In the genomic region with DNA sequence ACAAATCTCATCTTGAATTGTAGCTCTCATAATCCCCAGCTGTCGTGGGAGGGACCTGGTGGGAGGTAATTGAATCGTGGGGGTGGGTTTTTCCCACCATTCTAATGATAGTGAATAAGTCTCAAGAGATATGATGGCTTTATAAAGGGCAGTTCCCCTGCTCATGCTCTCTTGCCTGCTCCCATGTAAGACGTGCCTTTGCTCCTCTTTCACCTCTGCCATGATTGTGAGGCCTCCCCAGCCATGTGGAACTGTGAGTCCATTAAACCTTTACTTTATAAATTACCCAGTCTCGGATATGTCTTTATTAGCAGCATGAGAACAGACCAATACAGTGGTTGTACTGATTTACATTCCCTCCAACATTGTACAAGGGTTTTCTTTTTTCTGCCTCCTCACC, we compare ENCODE assay signal across 7 cellular contexts.
"Had no signal": no experiment of that assay in that cellular context is flagged by ENCODE, and none has a peak within 500 bp of the region (broad histone marks: within the 10 kb centered on the region; RNA-seq: fewer than 3 reads in every experiment).

No MANE protein-coding gene starts in this region.

- H3K9ac ChIP-seq: GM23248 had no signal

- H3K36me3 ChIP-seq: HAP-1 had no signal

- H2AFZ ChIP-seq: GM23248 had no signal

- H3K9me3 ChIP-seq: HAP-1 had no signal

- H3K4me1 Mint-ChIP-seq: IgD-negative memory B cell had no signal

- H3K27me3 Mint-ChIP-seq: IgD-negative memory B cell had no signal

- H3K4me3 Mint-ChIP-seq: IgD-negative memory B cell had no signal

- H3K27ac Mint-ChIP-seq: IgD-negative memory B cell had no signal

- H3K36me3 Mint-ChIP-seq: IgD-negative memory B cell had no signal

- H3K4me1 ChIP-seq: HAP-1 had no signal

- FAIRE-seq: HTR-8/SVneo had no signal

- ATAC-seq: HCT116 had no signal

- H3K4me3 ChIP-seq: GM23248, HAP-1 had no signal

- DNase-seq: GM23248, GOT3, H7 had no signal

- H3K27ac ChIP-seq: GM23248 had no signal
